1 cellular context compared by ENCODE assay signal in genomic region chr1:1142844-1143243, GRCh38.
TF ChIP-seq lines count a peak whose summit lies in the region.

No MANE protein-coding gene starts in this region.

TF ChIP-seq in HEK293T, 16 proteins besides CTCF, POLR2A, EP300 and RAD21:
- TF ChIP-seq CTBP1 (IDR thresholded peaks at IDR 0.05; ENCODE audit: borderline replicate concordance) = no peak
- TF ChIP-seq ARNT (IDR thresholded peaks at IDR 0.05) = no peak
- no peak for TF ChIP-seq FOXM1 (IDR thresholded peaks at IDR 0.05; ENCODE audit: borderline replicate concordance)
- TF ChIP-seq BHLHE40 (IDR thresholded peaks at IDR 0.05; ENCODE audit: borderline replicate concordance) = no peak
